18 cellular contexts compared by ENCODE assay signal in genomic region chr14:97198813-97199212, GRCh38.
"Had no signal": no experiment of that assay in that cellular context is flagged by ENCODE, and none has a peak within 500 bp of the region (broad histone marks: within the 10 kb centered on the region; RNA-seq: fewer than 3 reads in every experiment).

No MANE protein-coding gene starts in this region.

- ATAC-seq: left lobe of liver; stimulated activated effector memory CD8-positive, alpha-beta T cell treated with anti-CD3 and anti-CD28 coated beads, Interleukin-12 subunit alpha, Interleukin-12 subunit beta, amount 100 ng/mL, for 72 hours had no signal

- H3K4me3 ChIP-seq: lung, sigmoid colon, thyroid gland had no signal

- DNase-seq: activated CD4-positive, alpha-beta T cell treated with anti-CD3 and anti-CD28 coated beads, Interleukin-2, amount 50 U/mL, for 4 hours; activated T-cell treated with anti-CD3 and anti-CD28 coated beads for 4 hours; anterior cingulate cortex; caudate nucleus; foreskin melanocyte; hypothalamus; kidney; sigmoid colon; stimulated activated CD4-positive, alpha-beta T cell treated with anti-CD3 and anti-CD28 coated beads, Interleukin-4, amount 100 ng/mL, for 24 hours; T-helper 1 cell; T-helper 9 cell; thyroid gland had no signal

- H3K36me3 Mint-ChIP-seq: stimulated activated effector memory CD8-positive, alpha-beta T cell treated with anti-CD3 and anti-CD28 coated beads, Interleukin-12 subunit alpha, Interleukin-12 subunit beta, amount 100 ng/mL, for 72 hours had no signal

- H3K27ac Mint-ChIP-seq: activated T-helper 1 cell treated with anti-CD3 and anti-CD28 coated beads, Interleukin-12 subunit alpha, Interleukin-12 subunit beta, Interleukin-2, Interleukin-4 antibody, amounts not matched to agents 30 ng/mL and 10 ng/mL and 1 ng/mL, durations not matched to agents 14 hours and 24 hours and 36 hours; brain; natural killer cell treated with Interleukin-12 subunit alpha and Interleukin-12 subunit beta and Interleukin-15 and Interleukin-18, amount 100 ng/mL, for 72 hours; stimulated activated effector memory CD8-positive, alpha-beta T cell treated with anti-CD3 and anti-CD28 coated beads, Interleukin-12 subunit alpha, Interleukin-12 subunit beta, amount 100 ng/mL, for 72 hours had no signal

- H3K4me1 Mint-ChIP-seq: brain; stimulated activated effector memory CD8-positive, alpha-beta T cell treated with anti-CD3 and anti-CD28 coated beads, Interleukin-12 subunit alpha, Interleukin-12 subunit beta, amount 100 ng/mL, for 72 hours had no signal

- H3K4me3 Mint-ChIP-seq: activated T-helper 1 cell treated with anti-CD3 and anti-CD28 coated beads, Interleukin-12 subunit alpha, Interleukin-12 subunit beta, Interleukin-2, Interleukin-4 antibody, amounts not matched to agents 30 ng/mL and 10 ng/mL and 1 ng/mL, durations not matched to agents 14 hours and 24 hours and 36 hours; brain; natural killer cell treated with Interleukin-12 subunit alpha and Interleukin-12 subunit beta and Interleukin-15 and Interleukin-18, amount 100 ng/mL, for 72 hours; stimulated activated effector memory CD8-positive, alpha-beta T cell treated with anti-CD3 and anti-CD28 coated beads, Interleukin-12 subunit alpha, Interleukin-12 subunit beta, amount 100 ng/mL, for 72 hours had no signal
